In genomic region chr11:2988996-2989395, GRCh38 we compare ENCODE assay signal across 8 cellular contexts. TPM values are rescaled to one million over a fixed set of nuclear protein-coding genes. Genes with fewer than 3 reads are reported as not detected.
DNase-seq lines count a peak whose midpoint lies in the region; ATAC-seq and TF ChIP-seq lines count a peak whose summit lies in the region.

No MANE protein-coding gene starts in this region.

- no peak overlapping the region for H2AFZ ChIP-seq in SK-N-SH (ENCODE audit: low read depth)

- H3K9ac ChIP-seq in SK-N-SH: peak overlapping the region; percentile 93; the same call in 1 of the 2 replicates
- peak overlapping the region; percentile 95; the same call in 1 of the 2 replicates for H3K9ac ChIP-seq in iPS-20b (ENCODE audit: low read depth, low read length)
- peak overlapping the region in 1 of 2 donors; percentile 2 for H3K9ac ChIP-seq in stomach smooth muscle (ENCODE audit: low read length in 2 of 2)

- POLR2A ChIA-PET in SK-N-SH (lab: Yijun Ruan, JAX): interaction anchor here (2.0 kb wide), 1 partner anchor 11 kb away, joined by 4 read pairs; no protein-coding TSS in a partner anchor

- H3K4me3 ChIP-seq in SK-N-SH (ENCODE audit: low read depth in 2 of 2, low read length in 1 of 2) (peak overlapping the region; percentile 89 to 97; a peak in 3 of 4 replicates), iPS-20b (ENCODE audit: low read length) (peak overlapping the region; percentile 100), stomach smooth muscle (ENCODE audit: low read length in 2 of 2) (peak overlapping the region; percentile 16 to 44)

- peaks cover 65% of the 10 kb centered on the region for H4K20me1 ChIP-seq in SK-N-SH (ENCODE audit: insufficient read depth)

- ATAC-seq in SK-N-SH treated with all-trans-retinoic acid at 6 μM for 48 hours (no peak), HG02588 (IDR thresholded peaks at IDR 0.05; ENCODE audit: unreplicated experiment) (no peak)
- no peak for ATAC-seq in activated T-helper 17 cell treated with anti-CD3 and anti-CD28 coated beads, Interleukin-2, amount 50 U/mL, for 72 hours (replicated peaks)

- peaks cover 5 to 14% of the 10 kb centered on the region in 2 experiments for H3K36me3 ChIP-seq in SK-N-SH (replicated peaks in 1 of 2; ENCODE audit: control insufficient read depth in 1 of 2, insufficient read depth in 2 of 2, low read length in 1 of 2)
- H3K36me3 ChIP-seq in iPS-20b (ENCODE audit: insufficient read depth, low read depth, low read length): peaks cover 17% of the 10 kb centered on the region
- no peaks in the 10 kb centered on the region for H3K36me3 ChIP-seq in stomach smooth muscle (ENCODE audit: control insufficient read depth in 2 of 2, insufficient read depth in 2 of 2, low read length in 2 of 2)

- WGBS in SK-N-SH (ENCODE audit: low lambda C conversion rate): 57% methylated on average over 4 of the region's 4 CpGs

- peaks cover 25% of the 10 kb centered on the region for H3K4me1 Mint-ChIP-seq in activated T-helper 17 cell treated with anti-CD3 and anti-CD28 coated beads, Interleukin-2, amount 50 U/mL, for 72 hours

- H3K27ac ChIP-seq in SK-N-SH (ENCODE audit: low read depth in 2 of 2, low read length in 1 of 2) (peak overlapping the region in 1 of 2 experiments; percentile 43; a peak in 2 of 4 replicates), iPS-20b (ENCODE audit: low read length) (no peak overlapping the region), stomach smooth muscle (ENCODE audit: low read length) (no peak overlapping the region)

- no peaks in the 10 kb centered on the region for H3K27me3 Mint-ChIP-seq in activated T-helper 17 cell treated with anti-CD3 and anti-CD28 coated beads, Interleukin-2, amount 50 U/mL, for 72 hours

- TF ChIP-seq RAD21 in SK-N-SH (IDR thresholded peaks at IDR 0.05; ENCODE audit: low read length): no peak

- CTCF ChIA-PET in SK-N-SH (lab: Yijun Ruan, JAX): interaction anchor here (0.8 to 2.3 kb wide), 4 partner anchors 9 to 32 kb away, joined by 3 to 13 read pairs (median 3); no protein-coding TSS in a partner anchor

- TF ChIP-seq EP300 in SK-N-SH (IDR thresholded peaks at IDR 0.05; ENCODE audit: borderline replicate concordance in 1 of 2, low read depth in 1 of 2, low read length in 1 of 2): no peak

- no peaks in the 10 kb centered on the region for H3K9me2 ChIP-seq in SK-N-SH

- H3K4me2 ChIP-seq in SK-N-SH: peak overlapping the region; percentile 84

- TF ChIP-seq CTCF in SK-N-SH (IDR thresholded peaks at IDR 0.05): no peak

- H3K4me3 Mint-ChIP-seq in activated T-helper 17 cell treated with anti-CD3 and anti-CD28 coated beads, Interleukin-2, amount 50 U/mL, for 72 hours: peak overlapping the region; percentile 94

- no peaks in the 10 kb centered on the region for H3K9me3 ChIP-seq in SK-N-SH
- H3K9me3 ChIP-seq in iPS-20b (ENCODE audit: insufficient read depth, low read depth, low read length): no peaks in the 10 kb centered on the region
- H3K9me3 ChIP-seq in stomach smooth muscle (ENCODE audit: control insufficient read depth in 2 of 2, low read length in 2 of 2): no peaks in the 10 kb centered on the region

- H3K36me3 Mint-ChIP-seq in activated T-helper 17 cell treated with anti-CD3 and anti-CD28 coated beads, Interleukin-2, amount 50 U/mL, for 72 hours (ENCODE audit: low read depth): peaks cover 82% of the 10 kb centered on the region

- H3K4me1 ChIP-seq in SK-N-SH (ENCODE audit: control insufficient read depth in 1 of 2, insufficient read depth in 2 of 2, low read depth in 1 of 2, low read length in 1 of 2): peaks cover 9 to 26% of the 10 kb centered on the region in 2 experiments; a peak in 3 of 4 replicates
- H3K4me1 ChIP-seq in iPS-20b (ENCODE audit: insufficient read depth, low read length): peaks cover 22% of the 10 kb centered on the region
- peaks cover 33% of the 10 kb centered on the region for H3K4me1 ChIP-seq in stomach smooth muscle (ENCODE audit: control insufficient read depth, insufficient read depth, low read length)

- DNase-seq in SK-N-SH (no peak), NCI-H187 (lab: John Stamatoyannopoulos, UW) (no peak), NOMO-1 (lab: John Stamatoyannopoulos, UW; ENCODE audit: unreplicated experiment in 2 of 2) (no peak)

- H3K27me3 ChIP-seq in SK-N-SH (ENCODE audit: insufficient read depth) (no peaks in the 10 kb centered on the region), iPS-20b (ENCODE audit: insufficient read depth, low read length) (no peaks in the 10 kb centered on the region), stomach smooth muscle (ENCODE audit: control insufficient read depth in 1 of 2, insufficient read depth in 2 of 2, low read length in 2 of 2) (no peaks in the 10 kb centered on the region)

- H3F3A ChIP-seq in SK-N-SH (replicated peaks; ENCODE audit: insufficient read depth): peaks cover 5% of the 10 kb centered on the region

- H3K9me3 Mint-ChIP-seq in activated T-helper 17 cell treated with anti-CD3 and anti-CD28 coated beads, Interleukin-2, amount 50 U/mL, for 72 hours: no peaks in the 10 kb centered on the region

- peak overlapping the region; percentile 99 for H3K27ac Mint-ChIP-seq in activated T-helper 17 cell treated with anti-CD3 and anti-CD28 coated beads, Interleukin-2, amount 50 U/mL, for 72 hours

- H3K79me2 ChIP-seq in SK-N-SH (ENCODE audit: insufficient read depth): peaks cover 78% of the 10 kb centered on the region

TF ChIP-seq in SK-N-SH, 30 proteins besides CTCF, POLR2A, EP300 and RAD21:
- TF ChIP-seq JUND (IDR thresholded peaks at IDR 0.05) (no peak), TCF12 (IDR thresholded peaks at IDR 0.05) (no peak), POLR2AphosphoS5 (IDR thresholded peaks at IDR 0.05; ENCODE audit: low read depth, low read length) (no peak), RFX5 (IDR thresholded peaks at IDR 0.05; ENCODE audit: low read length) (no peak), SIN3A (IDR thresholded peaks at IDR 0.05; ENCODE audit: borderline replicate concordance, low read depth, low read length) (no peak), ELF1 (IDR thresholded peaks at IDR 0.05) (no peak), ZBTB33 (IDR thresholded peaks at IDR 0.05; ENCODE audit: borderline replicate concordance, low read depth) (no peak), NRF1 (IDR thresholded peaks at IDR 0.05; ENCODE audit: low read depth, low read length) (no peak)

TF ChIP-seq in SK-N-SH treated with all-trans-retinoic acid at 6 μM for 48 hours, 23 proteins besides CTCF, POLR2A, EP300 and RAD21 (continues in another document):
- TF ChIP-seq POU6F1 (CRISPR knock-in tag; IDR thresholded peaks at IDR 0.05; ENCODE audit: borderline replicate concordance, low read depth): no peak
- no peak for TF ChIP-seq TSHZ2 (CRISPR knock-in tag; IDR thresholded peaks at IDR 0.05)
- TF ChIP-seq ZNF8 (CRISPR knock-in tag; IDR thresholded peaks at IDR 0.05): no peak
- TF ChIP-seq ZNF70 (CRISPR knock-in tag; IDR thresholded peaks at IDR 0.05): no peak
- no peak for TF ChIP-seq ZC3H10 (CRISPR knock-in tag; IDR thresholded peaks at IDR 0.05)
- no peak for TF ChIP-seq ZFP3 (CRISPR knock-in tag; IDR thresholded peaks at IDR 0.05)
- no peak for TF ChIP-seq ZFP30 (CRISPR knock-in tag; IDR thresholded peaks at IDR 0.05)
- TF ChIP-seq PPARA (CRISPR knock-in tag; IDR thresholded peaks at IDR 0.05; ENCODE audit: borderline replicate concordance): no peak
- TF ChIP-seq RARB (CRISPR knock-in tag; IDR thresholded peaks at IDR 0.05): no peak

RNA-seq across cellular contexts. Expression of gene NAP1L4, which starts 3.1 kb away (rescaled TPM):
- polyA plus RNA-seq in SK-N-SH (2012; rRNA removed): 82.5 and 104 TPM in 2 replicates
- polyA plus RNA-seq in SK-N-SH (2012; cell fraction: cytosol; rRNA removed): 94.9 and 110 TPM in 2 replicates
- 54.4 and 105 TPM in 2 replicates for polyA plus RNA-seq in SK-N-SH (2012; cell fraction: nucleus; rRNA removed)
- 100 to 1,000 TPM; 301 to 344 TPM for total RNA-seq in activated T-helper 17 cell treated with anti-CD3 and anti-CD28 coated beads, Interleukin-2, amount 50 U/mL, for 72 hours

RNA-seq across cellular contexts. Expression of gene PHLDA2, which starts 59.8 kb away (rescaled TPM):
- 16.2 and 23.6 TPM in 2 replicates for polyA plus RNA-seq in SK-N-SH (2012; rRNA removed)
- 15.9 and 26.1 TPM in 2 replicates for polyA plus RNA-seq in SK-N-SH (2012; cell fraction: cytosol; rRNA removed)
- polyA plus RNA-seq in SK-N-SH (2012; cell fraction: nucleus; rRNA removed): 15.9 and 37.1 TPM in 2 replicates
- 1 to 10 TPM; 5.6 to 9.1 TPM for total RNA-seq in activated T-helper 17 cell treated with anti-CD3 and anti-CD28 coated beads, Interleukin-2, amount 50 U/mL, for 72 hours

Comparison
In these comparisons a context has a peak if more than half of its experiments do, and no peak if none do; other contexts are left out.
1. H3K4me3 ChIP-seq: peak in every context shown above with its lines; median percentile 100 in iPS-20b; 93 in SK-N-SH; 30 in stomach smooth muscle.